1 cellular context compared by ENCODE assay signal in genomic region chr2:61770746-61771145, GRCh38.
A peak's percentile ranks its signal among the peaks of the same experiment; 100 is the strongest.
TF ChIP-seq lines count a peak whose summit lies in the region.

No MANE protein-coding gene starts in this region.

TF ChIP-seq in A549, 52 proteins besides CTCF, POLR2A, EP300 and RAD21 (continued from another document):
- TF ChIP-seq BCL3 (IDR thresholded peaks at IDR 0.05) (no peak), HOXB13 (CRISPR knock-in tag; IDR thresholded peaks at IDR 0.05; ENCODE audit: low read depth) (no peak), PBX3 (IDR thresholded peaks at IDR 0.05) (no peak), ESRRA (IDR thresholded peaks at IDR 0.05; ENCODE audit: borderline replicate concordance, low read length) (no peak), JUN (IDR thresholded peaks at IDR 0.05) (no peak), CEBPB (IDR thresholded peaks at IDR 0.05) (no peak), E2F6 (IDR thresholded peaks at IDR 0.05; ENCODE audit: borderline replicate concordance, low read depth) (no peak), ELK1 (IDR thresholded peaks at IDR 0.05; ENCODE audit: low read depth, low read length) (no peak), RNF2 (IDR thresholded peaks at IDR 0.05; ENCODE audit: borderline replicate concordance, low read depth) (no peak), ZFP36 (IDR thresholded peaks at IDR 0.05; ENCODE audit: borderline replicate concordance, partially characterized antibody) (no peak), MAFK (IDR thresholded peaks at IDR 0.05; ENCODE audit: partially characterized antibody) (peak; percentile 97), HEYL (CRISPR knock-in tag; IDR thresholded peaks at IDR 0.05) (no peak), RCOR1 (IDR thresholded peaks at IDR 0.05; ENCODE audit: low read depth, low read length) (no peak)
